In the genomic region with DNA sequence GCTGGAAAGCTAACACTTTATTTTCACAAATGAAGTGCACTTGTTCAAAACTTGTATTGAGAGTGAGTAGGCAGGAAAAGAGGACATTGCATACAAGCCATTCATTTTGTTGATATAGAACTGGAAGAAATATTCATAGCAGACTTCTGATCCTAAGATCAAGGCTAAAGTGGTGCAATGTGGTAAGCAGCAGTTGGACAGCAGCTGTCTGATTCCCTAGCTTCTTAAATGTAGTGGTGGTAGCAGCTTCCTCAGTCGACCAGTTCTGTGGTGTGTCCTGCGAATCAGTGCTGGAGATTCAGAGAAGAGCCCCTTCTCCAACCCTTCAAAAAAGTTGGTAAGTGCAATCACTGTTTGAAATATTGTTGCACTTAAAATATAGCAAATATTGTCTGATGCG, we compare ENCODE assay signal across 36 cellular contexts.
"Had no signal": no experiment of that assay in that cellular context is flagged by ENCODE, and none has a peak within 500 bp of the region (broad histone marks: within the 10 kb centered on the region; RNA-seq: fewer than 3 reads in every experiment).

No MANE protein-coding gene starts in this region.

- H3K27me3 ChIP-seq: brain microvascular endothelial cell, colonic mucosa, MG63, Peyer's patch, SJSA1 had no signal

- H3K27ac ChIP-seq: brain microvascular endothelial cell, colonic mucosa, Peyer's patch, SJSA1, VCaP had no signal

- H3K36me3 ChIP-seq: brain microvascular endothelial cell, colonic mucosa, MG63, Peyer's patch, SJSA1 had no signal

- ATAC-seq: activated CD8-positive, alpha-beta memory T cell treated with anti-CD3 and anti-CD28 coated beads, Interleukin-2, amount 10 ng/mL, durations not matched to agents 7 days and 5 days; activated naive CD8-positive, alpha-beta T cell treated with anti-CD3 and anti-CD28 coated beads, Interleukin-2, amount 50 U/mL, for 24 hours had no signal

- H3K4me1 ChIP-seq: colonic mucosa, Peyer's patch, SJSA1 had no signal

- H3K9me3 ChIP-seq: colonic mucosa, MG63, Peyer's patch, SJSA1 had no signal

- H3K4me3 ChIP-seq: colonic mucosa, MG63, Peyer's patch, SJSA1 had no signal

- DNase-seq: activated B cell treated with CpG ODN at 0.5 μM for 24 hours; activated CD4-positive, alpha-beta memory T cell treated with anti-CD3 and anti-CD28 coated beads, Interleukin-2, amount 10 ng/mL, durations not matched to agents 7 days and 5 days; activated CD4-positive, alpha-beta T cell treated with anti-CD3 and anti-CD28 coated beads for 4 hours; activated CD4-positive, CD25-positive, alpha-beta regulatory T cell treated with anti-CD3 and anti-CD28 coated beads, Interleukin-2, amount 50 U/mL, for 72 hours; activated CD8-positive, alpha-beta memory T cell treated with anti-CD3 and anti-CD28 coated beads for 24 hours; activated CD8-positive, alpha-beta memory T cell treated with anti-CD3 and anti-CD28 coated beads, Interleukin-2, amount 10 ng/mL, durations not matched to agents 7 days and 5 days; activated CD8-positive, alpha-beta memory T cell treated with anti-CD3 and anti-CD28 coated beads, Interleukin-2, amount 50 U/mL, for 48 hours; activated effector memory CD4-positive, alpha-beta T cell treated with Interleukin-2 at 50 U/mL for 16 hours; activated naive CD4-positive, alpha-beta T cell treated with anti-CD3 and anti-CD28 coated beads, Interleukin-2, amount 10 ng/mL, durations not matched to agents 7 days and 5 days; activated naive CD8-positive, alpha-beta T cell treated with anti-CD3 and anti-CD28 coated beads, Interleukin-2, amount 50 U/mL, for 24 hours; activated T-cell treated with anti-CD3 and anti-CD28 coated beads, Interleukin-2, amount 50 U/mL, for 48 hours; amniotic stem cell; aorta; brain microvascular endothelial cell; central memory CD4-positive, alpha-beta T cell; colonic mucosa; Karpas-422; MG63; NCI-H1092 treated with DMSO at 0.1 percent for 48 hours; NCI-H1417; NCI-H146; NCI-H187; NCI-H2029 treated with DMSO at 0.1 percent for 48 hours; NCI-H2171 treated with DMSO at 0.1 percent for 48 hours; NCI-H2227 treated with DMSO at 0.1 percent for 48 hours; NCI-H446 treated with DMSO at 0.1 percent for 48 hours; NCI-H524 treated with DMSO at 0.1 percent for 48 hours; Peyer's patch; RPMI8226; SHP77 treated with DMSO at 0.1 percent for 48 hours; SW 1271; T-helper 1 cell; T-helper 2 cell; T-helper 9 cell had no signal
